ENCODE assay signal across 1 cellular context in the genomic region with DNA sequence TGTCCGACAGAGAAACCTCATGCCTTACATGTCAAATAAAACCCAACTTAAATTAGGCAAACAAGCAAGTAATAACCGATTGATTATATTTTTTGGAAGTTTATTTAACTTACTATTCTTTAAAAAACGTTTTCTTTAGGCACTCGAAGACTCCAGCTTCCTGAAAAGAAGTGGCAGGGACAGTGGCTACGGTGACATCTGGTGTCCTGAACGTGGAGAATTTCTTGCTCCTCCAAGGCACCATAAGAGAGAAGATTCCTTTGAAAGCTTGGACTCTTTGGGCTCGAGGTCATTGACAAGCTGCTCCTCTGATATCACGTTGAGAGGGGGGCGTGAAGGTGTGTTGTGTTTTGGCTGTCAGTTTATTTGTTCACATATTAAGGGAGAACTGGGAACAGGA.
TF ChIP-seq lines count a peak whose summit lies in the region.

No MANE protein-coding gene starts in this region.

TF ChIP-seq in IMR-90, 13 proteins besides CTCF, POLR2A, EP300 and RAD21 (continued from another document):
- TF ChIP-seq, protein P1, sequence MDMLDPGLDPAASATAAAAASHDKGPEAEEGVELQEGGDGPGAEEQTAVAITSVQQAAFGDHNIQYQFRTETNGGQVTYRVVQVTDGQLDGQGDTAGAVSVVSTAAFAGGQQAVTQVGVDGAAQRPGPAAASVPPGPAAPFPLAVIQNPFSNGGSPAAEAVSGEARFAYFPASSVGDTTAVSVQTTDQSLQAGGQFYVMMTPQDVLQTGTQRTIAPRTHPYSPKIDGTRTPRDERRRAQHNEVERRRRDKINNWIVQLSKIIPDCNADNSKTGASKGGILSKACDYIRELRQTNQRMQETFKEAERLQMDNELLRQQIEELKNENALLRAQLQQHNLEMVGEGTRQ (IDR thresholded peaks at IDR 0.05; ENCODE audit: low read depth, low read length) = no peak
- TF ChIP-seq NFE2L2 (IDR thresholded peaks at IDR 0.05; ENCODE audit: low read depth, low read length) (no peak), MAZ (IDR thresholded peaks at IDR 0.05; ENCODE audit: borderline replicate concordance, low read depth, low read length) (no peak), RFX5 (IDR thresholded peaks at IDR 0.05; ENCODE audit: low read depth, low read length) (no peak), SMC3 (IDR thresholded peaks at IDR 0.05; ENCODE audit: low read depth, low read length) (no peak), CEBPB (IDR thresholded peaks at IDR 0.05; ENCODE audit: low read depth, low read length) (no peak), BHLHE40 (IDR thresholded peaks at IDR 0.05; ENCODE audit: low read depth, low read length) (no peak), MXI1 (IDR thresholded peaks at IDR 0.05; ENCODE audit: borderline replicate concordance, low read depth, low read length) (no peak), RCOR1 (IDR thresholded peaks at IDR 0.05; ENCODE audit: insufficient replicate concordance, low read length) (no peak)
- TF ChIP-seq, protein P2, sequence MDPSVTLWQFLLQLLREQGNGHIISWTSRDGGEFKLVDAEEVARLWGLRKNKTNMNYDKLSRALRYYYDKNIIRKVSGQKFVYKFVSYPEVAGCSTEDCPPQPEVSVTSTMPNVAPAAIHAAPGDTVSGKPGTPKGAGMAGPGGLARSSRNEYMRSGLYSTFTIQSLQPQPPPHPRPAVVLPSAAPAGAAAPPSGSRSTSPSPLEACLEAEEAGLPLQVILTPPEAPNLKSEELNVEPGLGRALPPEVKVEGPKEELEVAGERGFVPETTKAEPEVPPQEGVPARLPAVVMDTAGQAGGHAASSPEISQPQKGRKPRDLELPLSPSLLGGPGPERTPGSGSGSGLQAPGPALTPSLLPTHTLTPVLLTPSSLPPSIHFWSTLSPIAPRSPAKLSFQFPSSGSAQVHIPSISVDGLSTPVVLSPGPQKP (IDR thresholded peaks at IDR 0.05; ENCODE audit: borderline replicate concordance, low read depth, low read length) = no peak
TF ChIP-seq in IMR-90: peak in this region for 0.
